Comparison of ENCODE assay signal across 12 cellular contexts in genomic region chr11:96256604-96257003, GRCh38.
A peak's percentile ranks its signal among the peaks of the same experiment; 100 is the strongest.
DNase-seq lines count a peak whose midpoint lies in the region; ATAC-seq and TF ChIP-seq lines count a peak whose summit lies in the region.
"Had no signal": no experiment of that assay in that cellular context is flagged by ENCODE, and none has a peak within 500 bp of the region (broad histone marks: within the 10 kb centered on the region; RNA-seq: fewer than 3 reads in every experiment).

No MANE protein-coding gene starts in this region.

- peak overlapping the region in 1 of 2 donors; percentile 6 for H3K4me3 ChIP-seq in CD4-positive, alpha-beta memory T cell (ENCODE audit: low read length in 2 of 2)
- H3K4me3 ChIP-seq in mucosa of descending colon, result no peak overlapping the region
- H3K4me3 ChIP-seq in PC-3 (ENCODE audit: low read length), result no peak overlapping the region
- H3K4me3 ChIP-seq: testis had no signal

- intact Hi-C loops in CD4-positive, alpha-beta memory T cell (cut with micrococcal nuclease), result no loop called here
- intact Hi-C loops in activated T-helper 2 cell treated with anti-CD3 and anti-CD28 coated beads, Interferon-gamma antibody, Interleukin-2, Interleukin-4, amounts not matched to agents 10 μg/mL and 5 μg/mL and 100 μg/mL, durations not matched to agents 14 hours and 24 hours and 36 hours (cut with micrococcal nuclease), result loop anchor here (5.0 to 10.0 kb wide), 4 partner anchors 136 to 332 kb away; partner anchors contain the start of genes JRKL and MTMR2
- intact Hi-C loops in mucosa of descending colon (cut with DNase I, micrococcal nuclease), result loop anchor here in 1 of 2 donors (10.0 kb wide), 1 partner anchor 52 kb away; no protein-coding TSS in a partner anchor
- intact Hi-C loops in PC-3 (cut with micrococcal nuclease), result loop anchor here (5.0 kb wide), 1 partner anchor 86 kb away; the partner anchor contains the start of gene MAML2

- peaks cover 70 to 97% (median 84%) of the 10 kb centered on the region in 4 donors for H3K4me1 Mint-ChIP-seq in CD4-positive, alpha-beta memory T cell
- H3K4me1 Mint-ChIP-seq in activated T-helper 2 cell treated with anti-CD3 and anti-CD28 coated beads, Interferon-gamma antibody, Interleukin-2, Interleukin-4, amounts not matched to agents 10 μg/mL and 5 μg/mL and 100 μg/mL, durations not matched to agents 14 hours and 24 hours and 36 hours (ENCODE audit: low read depth), result peaks cover 83% of the 10 kb centered on the region
- H3K4me1 Mint-ChIP-seq in naive thymus-derived CD8-positive, alpha-beta T cell, result peaks cover 48 to 96% (median 96%) of the 10 kb centered on the region in 4 donors

- H3K27ac Mint-ChIP-seq in CD4-positive, alpha-beta memory T cell, result peak overlapping the region; percentile 96 to 99 (median 97)
- peak overlapping the region; percentile 89 for H3K27ac Mint-ChIP-seq in activated T-helper 2 cell treated with anti-CD3 and anti-CD28 coated beads, Interferon-gamma antibody, Interleukin-2, Interleukin-4, amounts not matched to agents 10 μg/mL and 5 μg/mL and 100 μg/mL, durations not matched to agents 14 hours and 24 hours and 36 hours
- H3K27ac Mint-ChIP-seq in naive thymus-derived CD8-positive, alpha-beta T cell, result peak overlapping the region; percentile 97 to 100 (median 98)

- peaks cover 4% of the 10 kb centered on the region in 2 donors for H3K36me3 Mint-ChIP-seq in CD4-positive, alpha-beta memory T cell
- H3K36me3 Mint-ChIP-seq in activated T-helper 2 cell treated with anti-CD3 and anti-CD28 coated beads, Interferon-gamma antibody, Interleukin-2, Interleukin-4, amounts not matched to agents 10 μg/mL and 5 μg/mL and 100 μg/mL, durations not matched to agents 14 hours and 24 hours and 36 hours (ENCODE audit: low read depth), result peaks cover 25% of the 10 kb centered on the region
- peaks cover 2 to 8% (median 8%) of the 10 kb centered on the region in 3 donors for H3K36me3 Mint-ChIP-seq in naive thymus-derived CD8-positive, alpha-beta T cell

- no peaks in the 10 kb centered on the region for H3K27me3 Mint-ChIP-seq in CD4-positive, alpha-beta memory T cell
- H3K27me3 Mint-ChIP-seq in activated T-helper 2 cell treated with anti-CD3 and anti-CD28 coated beads, Interferon-gamma antibody, Interleukin-2, Interleukin-4, amounts not matched to agents 10 μg/mL and 5 μg/mL and 100 μg/mL, durations not matched to agents 14 hours and 24 hours and 36 hours (ENCODE audit: low read depth), result no peaks in the 10 kb centered on the region
- no peaks in the 10 kb centered on the region for H3K27me3 Mint-ChIP-seq in naive thymus-derived CD8-positive, alpha-beta T cell

- CTCF ChIA-PET in CD4-positive, alpha-beta memory T cell (lab: Charles Lee; ENCODE audit: partially characterized antibody), result interaction anchor here (1.2 to 5.1 kb wide), 4 partner anchors 10 to 86 kb away, joined by 3 to 81 read pairs (median 8); partner anchors contain the start of gene MAML2
- CTCF ChIA-PET in PC-3 (lab: Charles Lee), result no interaction called here

- no peak overlapping the region for H3K4me2 ChIP-seq in PC-3 (ENCODE audit: low read length)

- H3K4me1 ChIP-seq in CD4-positive, alpha-beta memory T cell (ENCODE audit: insufficient read depth, low read length), result peaks cover 92% of the 10 kb centered on the region
- H3K4me1 ChIP-seq in mucosa of descending colon (ENCODE audit: low read depth), result peaks cover 48% of the 10 kb centered on the region
- H3K4me1 ChIP-seq in PC-3 (ENCODE audit: insufficient read depth, low read length), result peaks cover 43% of the 10 kb centered on the region

- H3K4me3 Mint-ChIP-seq in CD4-positive, alpha-beta memory T cell, result peak overlapping the region; percentile 21 to 89 (median 80)
- H3K4me3 Mint-ChIP-seq in activated T-helper 2 cell treated with anti-CD3 and anti-CD28 coated beads, Interferon-gamma antibody, Interleukin-2, Interleukin-4, amounts not matched to agents 10 μg/mL and 5 μg/mL and 100 μg/mL, durations not matched to agents 14 hours and 24 hours and 36 hours (ENCODE audit: low read depth), result peak overlapping the region; percentile 51
- H3K4me3 Mint-ChIP-seq in naive thymus-derived CD8-positive, alpha-beta T cell, result peak overlapping the region; percentile 48 to 86 (median 78)

- H3K79me2 ChIP-seq in PC-3 (ENCODE audit: low read length), result 0 out of 2 replicates have a peak, but pooled peaks cover 4% of the 10 kb centered on the region

- no TSS peak for BruUV-seq in PC-3 (replicated peaks; lab: Mats Ljungman, UMichigan)

- POLR2A ChIA-PET in CD4-positive, alpha-beta memory T cell (lab: Charles Lee; ENCODE audit: partially characterized antibody), result interaction anchor here (0.6 to 5.1 kb wide), 12 partner anchors 8 to 98 kb away, joined by 3 to 76 read pairs (median 4); partner anchors contain the start of gene MAML2
- POLR2A ChIA-PET in naive thymus-derived CD8-positive, alpha-beta T cell (lab: Charles Lee), result interaction anchor here (0.8 to 4.5 kb wide), 6 partner anchors 9 to 196 kb away, joined by 3 to 28 read pairs (median 16); no protein-coding TSS in a partner anchor
- POLR2A ChIA-PET in PC-3 (lab: Charles Lee; ENCODE audit: unreplicated experiment), result no interaction called here

- H3K27me3 ChIP-seq in CD4-positive, alpha-beta memory T cell (ENCODE audit: insufficient read depth, low read length), result no peaks in the 10 kb centered on the region
- no peaks in the 10 kb centered on the region for H3K27me3 ChIP-seq in PC-3 (ENCODE audit: low read length)
- H3K27me3 ChIP-seq: testis had no signal

- DNase-seq in CD4-positive, alpha-beta memory T cell, result no peak
- DNase-seq in activated T-helper 2 cell treated with anti-CD3 and anti-CD28 coated beads, Interferon-gamma antibody, Interleukin-2, Interleukin-4, amounts not matched to agents 10 μg/mL and 5 μg/mL and 100 μg/mL, durations not matched to agents 14 hours and 24 hours and 36 hours (ENCODE audit: low spot score), result no peak
- no peak for DNase-seq in naive thymus-derived CD8-positive, alpha-beta T cell
- DNase-seq in mucosa of descending colon, result no peak
- DNase-seq in iPS-NIHi11 (ENCODE audit: low spot score), result no peak
- no peak for DNase-seq in PC-3
- DNase-seq in GM19240 (ENCODE audit: insufficient read length, low spot score), result no peak
- DNase-seq: NCI-H1092; occipital lobe; stimulated activated CD4-positive, alpha-beta T cell treated with anti-CD3 and anti-CD28 coated beads, Interleukin-4, amount 100 ng/mL, for 4 hours; testis had no signal

- H2AFZ ChIP-seq in PC-3 (ENCODE audit: low read length), result no peak overlapping the region

- no peaks in the 10 kb centered on the region for H4K20me1 ChIP-seq in PC-3 (ENCODE audit: low read length)

- H3K27ac ChIP-seq in CD4-positive, alpha-beta memory T cell (ENCODE audit: low read depth, low read length), result peak overlapping the region; percentile 74
- H3K27ac ChIP-seq in PC-3 (ENCODE audit: low read length), result no peak overlapping the region

- no peak overlapping the region for H3K9ac ChIP-seq in PC-3 (ENCODE audit: low read length)

- H3K9me3 Mint-ChIP-seq in CD4-positive, alpha-beta memory T cell, result peaks cover 0 to 2% (median 0%) of the 10 kb centered on the region in 8 donors
- H3K9me3 Mint-ChIP-seq in activated T-helper 2 cell treated with anti-CD3 and anti-CD28 coated beads, Interferon-gamma antibody, Interleukin-2, Interleukin-4, amounts not matched to agents 10 μg/mL and 5 μg/mL and 100 μg/mL, durations not matched to agents 14 hours and 24 hours and 36 hours, result no peaks in the 10 kb centered on the region
- peaks cover 0 to 9% (median 0%) of the 10 kb centered on the region in 9 donors for H3K9me3 Mint-ChIP-seq in naive thymus-derived CD8-positive, alpha-beta T cell

- ATAC-seq in HG02884 (IDR thresholded peaks at IDR 0.05; ENCODE audit: unreplicated experiment), result peak; percentile 28
- ATAC-seq in naive thymus-derived CD8-positive, alpha-beta T cell, result no peak
- no peak for ATAC-seq in mucosa of descending colon
- ATAC-seq in PC-3, result no peak

- H3F3A ChIP-seq in PC-3 (ENCODE audit: low read length, unreplicated experiment), result peaks cover 11% of the 10 kb centered on the region

- H3K9me2 ChIP-seq in PC-3 (replicated peaks; ENCODE audit: low read length), result no peaks in the 10 kb centered on the region

- H3K9me3 ChIP-seq in CD4-positive, alpha-beta memory T cell (ENCODE audit: control insufficient read depth in 1 of 2, low read length in 2 of 2), result no peaks in the 10 kb centered on the region
- H3K9me3 ChIP-seq in mucosa of descending colon (no peaks in the 10 kb centered on the region), PC-3 (ENCODE audit: low read length) (no peaks in the 10 kb centered on the region)
- H3K9me3 ChIP-seq: testis had no signal

- H3K36me3 ChIP-seq in CD4-positive, alpha-beta memory T cell (ENCODE audit: insufficient read depth, low read length), result no peaks in the 10 kb centered on the region
- H3K36me3 ChIP-seq in mucosa of descending colon (ENCODE audit: low read depth) (no peaks in the 10 kb centered on the region), PC-3 (ENCODE audit: low read depth, low read length) (no peaks in the 10 kb centered on the region)

- TF ChIP-seq CTCF in mucosa of descending colon (IDR thresholded peaks at IDR 0.05) (no peak), PC-3 (conservative IDR thresholded peaks at IDR 0.05; ENCODE audit: low read depth, low read length) (no peak)
